In genomic region chr12:80272516-80272915, GRCh38 we compare ENCODE assay signal across 15 cellular contexts.
DNase-seq lines count a peak whose midpoint lies in the region; ATAC-seq lines count a peak whose summit lies in the region.
"Had no signal": no experiment of that assay in that cellular context is flagged by ENCODE, and none has a peak within 500 bp of the region (broad histone marks: within the 10 kb centered on the region; RNA-seq: fewer than 3 reads in every experiment).

No MANE protein-coding gene starts in this region.

- peaks cover 2 to 21% of the 10 kb centered on the region in 2 donors for H3K4me1 ChIP-seq in neuronal stem cell (ENCODE audit: control insufficient read depth in 2 of 2, insufficient read depth in 1 of 2, low read depth in 1 of 2, low read length in 2 of 2)
- H3K4me1 ChIP-seq: Caco-2 had no signal

- no peak overlapping the region for H3K18ac ChIP-seq in neuronal stem cell (ENCODE audit: low read length)

- H4K91ac ChIP-seq in neuronal stem cell (ENCODE audit: low read depth, low read length, poor library complexity): no peak overlapping the region

- no peak overlapping the region for H3K4me3 ChIP-seq in neuronal stem cell (ENCODE audit: low read length in 2 of 2)

- no peak overlapping the region for H2AK5ac ChIP-seq in neuronal stem cell (ENCODE audit: low read depth, low read length)

- no peak overlapping the region for H3K14ac ChIP-seq in neuronal stem cell (ENCODE audit: low read length)

- H2AFZ ChIP-seq in neuronal stem cell (ENCODE audit: low read length): peak overlapping the region; percentile 32

- H2BK15ac ChIP-seq in neuronal stem cell (ENCODE audit: low read length): no peak overlapping the region

- H3K27me3 ChIP-seq in neuronal stem cell (ENCODE audit: control insufficient read depth in 3 of 3, insufficient read depth in 3 of 3, low read depth in 1 of 3, low read length in 3 of 3): no peaks in the 10 kb centered on the region

- no peak overlapping the region for H2BK120ac ChIP-seq in neuronal stem cell (ENCODE audit: low read depth, low read length)

- ATAC-seq in HG03139 (IDR thresholded peaks at IDR 0.05; ENCODE audit: unreplicated experiment): no peak
- no peak for ATAC-seq in HG02885 (IDR thresholded peaks at IDR 0.05; ENCODE audit: poor library complexity, unreplicated experiment)

- DNase-seq in G401 (ENCODE audit: low spot score) (peak; percentile 7), NCI-H2171 (lab: John Stamatoyannopoulos, UW) (peak; percentile 11), SK-N-DZ (ENCODE audit: low spot score) (peak; percentile 63), neuronal stem cell (ENCODE audit: low spot score) (peak; percentile 11), LoVo (ENCODE audit: low spot score) (no peak)
- DNase-seq: Caco-2; CD4-positive, CD25-positive, alpha-beta regulatory T cell; DMS53; HCEC 1CT; KBM-7; NCI-H1436 treated with DMSO at 0.1 percent for 48 hours; NCI-H2081 treated with DMSO at 0.1 percent for 48 hours; SHP77 had no signal

- no peak overlapping the region for H3K4ac ChIP-seq in neuronal stem cell (ENCODE audit: low read length)

- H2BK5ac ChIP-seq in neuronal stem cell (ENCODE audit: low read length): no peak overlapping the region

- no peak overlapping the region for H3K23ac ChIP-seq in neuronal stem cell (ENCODE audit: low read depth, low read length, poor library complexity)

- no peak overlapping the region for H4K8ac ChIP-seq in neuronal stem cell (ENCODE audit: low read depth, low read length)

- H2BK12ac ChIP-seq in neuronal stem cell (ENCODE audit: low read length): no peak overlapping the region

- H3K9me3 ChIP-seq in neuronal stem cell (replicated peaks in 1 of 2; ENCODE audit: control insufficient read depth in 2 of 2, insufficient read depth in 1 of 2, low read depth in 1 of 2, low read length in 2 of 2): no peaks in the 10 kb centered on the region
- H3K9me3 ChIP-seq: Caco-2 had no signal

- H3K79me1 ChIP-seq in neuronal stem cell (ENCODE audit: low read depth, low read length): no peaks in the 10 kb centered on the region

- WGBS in neuronal stem cell (ENCODE audit: extremely low coverage in 2 of 2, insufficient read length in 2 of 2, insufficient replicate concordance in 1 of 2), 2 donors: no CpG with 5 or more reads among the region's 2 CpGs

- no peak overlapping the region for H3K27ac ChIP-seq in neuronal stem cell (replicated peaks; ENCODE audit: low read length)

- H3K9ac ChIP-seq in neuronal stem cell (ENCODE audit: low read depth, low read length, poor library complexity): no peak overlapping the region

- no peak overlapping the region for H3K4me2 ChIP-seq in neuronal stem cell (ENCODE audit: insufficient read depth, low read length, poor library complexity, severe bottlenecking)

- no peaks in the 10 kb centered on the region for H3K36me3 ChIP-seq in neuronal stem cell (replicated peaks in 1 of 2; ENCODE audit: control insufficient read depth in 2 of 2, insufficient read depth in 2 of 2, low read length in 2 of 2)

- in situ Hi-C loops in G401 (cut with HindIII; ENCODE audit: low sequenced_read_pairs): no loop called here
